Comparison of ENCODE assay signal across 22 cellular contexts in the genomic region with DNA sequence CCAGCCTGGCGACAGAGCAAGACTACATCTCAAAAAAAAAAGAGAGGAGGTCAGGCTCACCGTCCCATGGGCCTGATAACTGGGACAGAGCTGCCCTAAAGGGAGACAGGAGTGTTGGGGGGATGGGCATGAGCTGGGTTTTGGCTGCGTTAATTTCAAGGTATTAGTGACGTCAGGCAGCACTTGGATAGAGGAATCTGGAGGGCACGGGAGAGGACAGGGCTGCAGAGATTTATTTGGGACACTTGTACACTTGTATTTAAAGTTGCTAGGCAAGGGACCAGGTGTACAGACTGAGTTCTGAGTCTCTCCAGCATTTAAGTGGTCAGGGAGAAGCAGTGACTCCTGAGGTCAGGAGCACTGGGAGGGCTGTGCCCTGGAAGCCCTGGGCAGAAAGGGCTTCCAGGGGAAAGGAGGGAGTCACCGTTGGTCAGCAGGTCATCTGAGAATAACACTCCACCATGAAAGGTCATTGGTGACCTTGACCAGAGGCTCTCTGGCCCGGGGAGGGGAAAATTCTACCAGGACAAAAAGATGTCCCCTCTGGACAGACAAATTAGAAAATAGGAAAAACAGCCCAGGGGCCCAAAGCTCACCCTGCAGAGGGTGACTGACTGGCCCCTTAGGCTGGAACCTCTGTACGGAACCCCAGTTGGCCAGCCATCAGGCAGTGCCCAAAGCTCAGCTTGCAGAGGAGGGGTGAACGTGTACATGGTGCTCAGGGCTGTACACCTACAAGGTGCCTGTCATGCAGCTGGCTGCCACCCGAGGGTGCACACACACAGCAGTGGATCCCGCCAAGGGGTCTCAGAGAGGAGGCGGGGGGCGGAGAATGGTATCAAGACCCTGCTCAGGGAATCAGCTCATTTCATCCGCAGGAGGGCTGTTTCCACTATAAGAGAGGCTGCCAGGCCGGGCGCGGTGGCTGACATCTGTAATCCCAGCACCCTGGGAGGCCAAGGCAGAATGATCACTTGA. TPM values are rescaled to one million over a fixed set of nuclear protein-coding genes. Genes with fewer than 3 reads are reported as not detected.
DNase-seq lines count a peak whose midpoint lies in the region; ATAC-seq and TF ChIP-seq lines count a peak whose summit lies in the region.
"Had no signal": no experiment of that assay in that cellular context is flagged by ENCODE, and none has a peak within 500 bp of the region (broad histone marks: within the 10 kb centered on the region; RNA-seq: fewer than 3 reads in every experiment).

No MANE protein-coding gene starts in this region.

- no peak overlapping the region for H2AK9ac ChIP-seq in IMR-90 (replicated peaks; ENCODE audit: low read depth, low read length, poor library complexity)

- in situ Hi-C loops in IMR-90 (cut with MboI; ENCODE audit: low sequenced_read_pairs): no loop called here

- H3K27me3 ChIP-seq in IMR-90 (ENCODE audit: control insufficient read depth, insufficient read depth, low read length) (no peaks in the 10 kb centered on the region), mesendoderm (ENCODE audit: insufficient read depth, low read length, poor library complexity) (no peaks in the 10 kb centered on the region)
- H3K27me3 ChIP-seq: colonic mucosa, MG63 had no signal

- H3K27ac Mint-ChIP-seq in stimulated activated naive B cell treated with anti-CD40 and anti-IgM and Interleukin-4, amounts not matched to agents 10 μg/mL and 1 μg/mL and 100 μg/mL, for 72 hours: peak overlapping the region; percentile 20
- H3K27ac Mint-ChIP-seq: mesothelial cell of epicardium had no signal

- H3K36me3 Mint-ChIP-seq in stimulated activated naive B cell treated with anti-CD40 and anti-IgM and Interleukin-4, amounts not matched to agents 10 μg/mL and 1 μg/mL and 100 μg/mL, for 72 hours: peaks cover 2 to 4% of the 10 kb centered on the region in 2 donors

- no peak for TF ChIP-seq POLR2A in IMR-90 (IDR thresholded peaks at IDR 0.05; ENCODE audit: low read depth, low read length)

- ATAC-seq in IMR-90 (ENCODE audit: low read depth) (no peak), Right ventricle myocardium superior (ENCODE audit: poor library complexity) (peak; percentile 70), GM21390 (IDR thresholded peaks at IDR 0.05; ENCODE audit: unreplicated experiment) (no peak)
- no peak for ATAC-seq in stimulated activated naive B cell treated with anti-CD40 and anti-IgM and Interleukin-4, amounts not matched to agents 10 μg/mL and 1 μg/mL and 100 μg/mL, for 72 hours (replicated peaks)

- intact Hi-C loops in IMR-90 (cut with micrococcal nuclease) (no loop called here), Right ventricle myocardium superior (cut with DNase I) (no loop called here)

- no peaks in the 10 kb centered on the region for H3K27me3 Mint-ChIP-seq in stimulated activated naive B cell treated with anti-CD40 and anti-IgM and Interleukin-4, amounts not matched to agents 10 μg/mL and 1 μg/mL and 100 μg/mL, for 72 hours
- H3K27me3 Mint-ChIP-seq: CD8-positive, alpha-beta memory T cell had no signal

- WGBS in IMR-90 (ENCODE audit: extremely low coverage in 2 of 2, insufficient read length in 1 of 2), 2 experiments: 84% methylated on average over 11 of the region's 17 CpGs; no CpG with 5 or more reads in 1 of the 2 experiments
- WGBS in mesendoderm (ENCODE audit: extremely low coverage, insufficient coverage, low lambda C conversion rate): no CpG with 5 or more reads among the region's 17 CpGs

- peaks cover 0 to 6% of the 10 kb centered on the region in 2 donors for H3K4me1 Mint-ChIP-seq in stimulated activated naive B cell treated with anti-CD40 and anti-IgM and Interleukin-4, amounts not matched to agents 10 μg/mL and 1 μg/mL and 100 μg/mL, for 72 hours
- H3K4me1 Mint-ChIP-seq: CD8-positive, alpha-beta memory T cell had no signal

- H3K9me1 ChIP-seq in IMR-90 (ENCODE audit: insufficient read depth, low read length): 0 out of 2 replicates have a peak, but pooled peaks cover 6% of the 10 kb centered on the region

- DNase-seq in IMR-90 (no peak), Right ventricle myocardium superior (no peak), mesendoderm (no peak), NCI-H146 (lab: John Stamatoyannopoulos, UW) (no peak), NCI-H1694 treated with DMSO at 0.1 percent for 48 hours (lab: John Stamatoyannopoulos, UW) (no peak)
- no peak for DNase-seq in stimulated activated naive B cell treated with anti-CD40 and anti-IgM and Interleukin-4, amounts not matched to agents 10 μg/mL and 1 μg/mL and 100 μg/mL, for 72 hours
- DNase-seq: activated CD4-positive, alpha-beta T cell treated with anti-CD3 and anti-CD28 coated beads, Interleukin-2, amount 50 U/mL, for 4 hours; activated CD8-positive, alpha-beta memory T cell treated with anti-CD3 and anti-CD28 coated beads, Interleukin-2, amount 50 U/mL, for 4 hours; CD8-positive, alpha-beta memory T cell; colonic mucosa; DMS53; MG63; NCI-H1417 treated with DMSO at 0.1 percent for 48 hours; NCI-H524 treated with DMSO at 0.1 percent for 48 hours; RPMI8226; SK-N-SH; stimulated activated naive CD4-positive, alpha-beta T cell treated with Interleukin-2 at 50 U/mL for 16 hours; T-helper 2 cell had no signal

- H3K79me2 ChIP-seq in mesendoderm (ENCODE audit: control insufficient read depth, insufficient read depth, low read length): no peaks in the 10 kb centered on the region

- H4K8ac ChIP-seq in IMR-90 (ENCODE audit: low read depth in 2 of 2, low read length in 2 of 2): no peak overlapping the region
- H4K8ac ChIP-seq in mesendoderm (ENCODE audit: low read depth, low read length): no peak overlapping the region

- H3K56ac ChIP-seq in IMR-90 (ENCODE audit: extremely low read depth, insufficient read depth, low read length): no peak overlapping the region
- no peak overlapping the region for H3K56ac ChIP-seq in mesendoderm (ENCODE audit: low read length)

- no peaks in the 10 kb centered on the region for H3K9me3 ChIP-seq in IMR-90 (ENCODE audit: control insufficient read depth, insufficient read depth, low read length)
- H3K9me3 ChIP-seq: colonic mucosa, MG63, SK-N-SH had no signal

- no peaks in the 10 kb centered on the region for H3K9me3 Mint-ChIP-seq in stimulated activated naive B cell treated with anti-CD40 and anti-IgM and Interleukin-4, amounts not matched to agents 10 μg/mL and 1 μg/mL and 100 μg/mL, for 72 hours
- H3K9me3 Mint-ChIP-seq: CD8-positive, alpha-beta memory T cell; mesothelial cell of epicardium; nephron had no signal

- H3K23ac ChIP-seq in IMR-90 (ENCODE audit: low read depth, low read length) (no peak overlapping the region), mesendoderm (ENCODE audit: low read length) (peak overlapping the region; percentile 66)

- H2BK15ac ChIP-seq in IMR-90 (ENCODE audit: low read depth, low read length) (no peak overlapping the region), mesendoderm (replicated peaks; ENCODE audit: low read depth) (no peak overlapping the region)

- H3K4me1 ChIP-seq in IMR-90 (ENCODE audit: control insufficient read depth, insufficient read depth, low read length) (peaks cover 2% of the 10 kb centered on the region), mesendoderm (ENCODE audit: control insufficient read depth, low read depth, low read length) (no peaks in the 10 kb centered on the region)
- H3K4me1 ChIP-seq: colonic mucosa had no signal

- dilution Hi-C loops in IMR-90 (cut with HindIII; ENCODE audit: low sequenced_read_pairs, unreplicated experiment): no loop called here

- H3K4ac ChIP-seq in IMR-90 (ENCODE audit: low read depth, low read length) (no peak overlapping the region), mesendoderm (ENCODE audit: low read depth, low read length) (no peak overlapping the region)

- H4K20me1 ChIP-seq in IMR-90 (ENCODE audit: insufficient read depth, low read length): no peaks in the 10 kb centered on the region

- H2BK20ac ChIP-seq in IMR-90 (ENCODE audit: low read depth, low read length): no peak overlapping the region

- H2BK5ac ChIP-seq in IMR-90 (ENCODE audit: low read depth, low read length, poor library complexity, severe bottlenecking) (no peak overlapping the region), mesendoderm (ENCODE audit: low read length) (no peak overlapping the region)

- CTCF ChIA-PET in IMR-90 (lab: Yijun Ruan, JAX): interaction anchor here (0.7 kb wide), 1 partner anchor 28 kb away, joined by 4 read pairs; no protein-coding TSS in a partner anchor

- POLR2A ChIA-PET in IMR-90 (lab: Charles Lee; ENCODE audit: unreplicated experiment): no interaction called here

- H3K79me1 ChIP-seq in IMR-90 (ENCODE audit: low read depth in 1 of 2, low read length in 2 of 2): no peaks in the 10 kb centered on the region; a peak in 1 of 4 replicates
- H3K79me1 ChIP-seq in mesendoderm (ENCODE audit: low read length): no peaks in the 10 kb centered on the region

- H2AK5ac ChIP-seq in IMR-90 (ENCODE audit: low read depth, low read length): no peak overlapping the region
- no peak overlapping the region for H2AK5ac ChIP-seq in mesendoderm (ENCODE audit: low read length)

- H4K5ac ChIP-seq in IMR-90 (ENCODE audit: low read depth, low read length) (no peak overlapping the region), mesendoderm (ENCODE audit: low read length) (no peak overlapping the region)

- no peak overlapping the region for H3K4me3 ChIP-seq in IMR-90 (ENCODE audit: insufficient read depth, low read depth, low read length)
- H3K4me3 ChIP-seq in mesendoderm (ENCODE audit: low read length): no peak overlapping the region
- H3K4me3 ChIP-seq: colonic mucosa, MG63, skin epidermis had no signal

- no peak overlapping the region for H3K9ac ChIP-seq in IMR-90 (ENCODE audit: low read depth, low read length)
- H3K9ac ChIP-seq in mesendoderm (ENCODE audit: low read length): no peak overlapping the region
- H3K9ac ChIP-seq: SK-N-SH had no signal

- H2BK120ac ChIP-seq in IMR-90 (ENCODE audit: low read depth, low read length) (no peak overlapping the region), mesendoderm (ENCODE audit: low read depth, low read length) (no peak overlapping the region)

- no TSS peak for BruUV-seq in IMR-90 (replicated peaks; lab: Mats Ljungman, UMichigan)

- H3K18ac ChIP-seq in IMR-90 (ENCODE audit: low read depth, low read length) (no peak overlapping the region), mesendoderm (ENCODE audit: low read length) (no peak overlapping the region)

- TF ChIP-seq CTCF in IMR-90 (conservative IDR thresholded peaks at IDR 0.05; ENCODE audit: low read depth, low read length): no peak

- H3K27ac ChIP-seq in IMR-90 (ENCODE audit: insufficient read depth, low read length) (no peak overlapping the region), mesendoderm (ENCODE audit: low read depth, low read length) (no peak overlapping the region)
- H3K27ac ChIP-seq: colonic mucosa, skin epidermis had no signal

- no peak overlapping the region for H3K4me2 ChIP-seq in IMR-90 (ENCODE audit: low read depth, low read length)
- H3K4me2 ChIP-seq in mesendoderm (ENCODE audit: low read length): no peak overlapping the region
- H3K4me2 ChIP-seq: SK-N-SH had no signal

- H3K36me3 ChIP-seq in IMR-90 (ENCODE audit: control insufficient read depth, insufficient read depth, low read length): no peaks in the 10 kb centered on the region
- no peaks in the 10 kb centered on the region for H3K36me3 ChIP-seq in mesendoderm (ENCODE audit: control insufficient read depth, insufficient read depth, low read length)
- H3K36me3 ChIP-seq: colonic mucosa, MG63 had no signal

- TF ChIP-seq RAD21 in IMR-90 (IDR thresholded peaks at IDR 0.05; ENCODE audit: low read length): no peak

- no peak overlapping the region for H3K14ac ChIP-seq in IMR-90 (replicated peaks; ENCODE audit: low read depth, low read length)

- H2AFZ ChIP-seq in IMR-90 (replicated peaks; ENCODE audit: low read length, poor library complexity): peak overlapping the region; percentile 48

- no peak overlapping the region for H3K4me3 Mint-ChIP-seq in stimulated activated naive B cell treated with anti-CD40 and anti-IgM and Interleukin-4, amounts not matched to agents 10 μg/mL and 1 μg/mL and 100 μg/mL, for 72 hours
- H3K4me3 Mint-ChIP-seq: CD8-positive, alpha-beta memory T cell; mesothelial cell of epicardium; nephron had no signal

- H4K91ac ChIP-seq in IMR-90 (ENCODE audit: insufficient read depth, low read depth, low read length): no peak overlapping the region

RNA-seq across cellular contexts. Expression of gene CNNM3, which starts 23.0 kb away (rescaled TPM):
- 2.2 and 2.3 TPM in 2 replicates for total RNA-seq in IMR-90 (2012; rRNA removed)
- polyA plus RNA-seq in IMR-90 (2012; rRNA removed): 6.1 and 6.3 TPM in 2 replicates
- 4.7 and 6.3 TPM in 2 replicates for polyA plus RNA-seq in IMR-90 (2012; cell fraction: cytosol; rRNA removed)
- polyA plus RNA-seq in IMR-90 (2012; cell fraction: nucleus; rRNA removed; ENCODE audit: low replicate concordance): 7.9 and 10.3 TPM in 2 replicates
- 13.5 TPM for total RNA-seq in Right ventricle myocardium superior
- 10.9 TPM for polyA plus RNA-seq in mesendoderm (2013, experiment 1 of 2)
- polyA plus RNA-seq in mesendoderm (2013, experiment 2 of 2): 10.7 TPM

RNA-seq across cellular contexts. Expression of gene CNNM4, which starts 32.4 kb away (rescaled TPM):
- 1.4 and 2.0 TPM in 2 replicates for total RNA-seq in IMR-90 (2012; rRNA removed)
- 4.1 and 4.6 TPM in 2 replicates for polyA plus RNA-seq in IMR-90 (2012; rRNA removed)
- polyA plus RNA-seq in IMR-90 (2012; cell fraction: cytosol; rRNA removed): 2.7 and 3.6 TPM in 2 replicates
- 4.3 TPM in 2 replicates for polyA plus RNA-seq in IMR-90 (2012; cell fraction: nucleus; rRNA removed; ENCODE audit: low replicate concordance)
- 31.4 TPM for total RNA-seq in Right ventricle myocardium superior
- 8.3 TPM for polyA plus RNA-seq in mesendoderm (2013, experiment 1 of 2)
- polyA plus RNA-seq in mesendoderm (2013, experiment 2 of 2): 7.8 TPM

RNA-seq across cellular contexts. Expression of gene ANKRD23, which starts 50.8 kb away (rescaled TPM):
- total RNA-seq in IMR-90 (2012; rRNA removed): 0.54 and 0.83 TPM in 2 replicates
- polyA plus RNA-seq in IMR-90 (2012; rRNA removed): 1.5 and 1.6 TPM in 2 replicates
- 0.19 and 0.77 TPM in 2 replicates for polyA plus RNA-seq in IMR-90 (2012; cell fraction: cytosol; rRNA removed)
- polyA plus RNA-seq in IMR-90 (2012; cell fraction: nucleus; rRNA removed; ENCODE audit: low replicate concordance): 9.2 and 17.0 TPM in 2 replicates
- total RNA-seq in Right ventricle myocardium superior: 10.6 TPM
- 0.86 TPM for polyA plus RNA-seq in mesendoderm (2013, experiment 1 of 2)
- 1.7 TPM for polyA plus RNA-seq in mesendoderm (2013, experiment 2 of 2)

RNA-seq across cellular contexts. Expression of gene LMAN2L, which starts 53.2 kb away (rescaled TPM):
- total RNA-seq in IMR-90 (2012; rRNA removed) (19.2 and 22.9 TPM in 2 replicates), Right ventricle myocardium superior (25.7 TPM)
- polyA plus RNA-seq in IMR-90 (2012; rRNA removed): 20.8 and 22.5 TPM in 2 replicates
- 14.9 and 18.4 TPM in 2 replicates for polyA plus RNA-seq in IMR-90 (2012; cell fraction: cytosol; rRNA removed)
- 13.0 and 23.6 TPM in 2 replicates for polyA plus RNA-seq in IMR-90 (2012; cell fraction: nucleus; rRNA removed; ENCODE audit: low replicate concordance)
- 12.4 TPM for polyA plus RNA-seq in mesendoderm (2013, experiment 1 of 2)
- 12.0 TPM for polyA plus RNA-seq in mesendoderm (2013, experiment 2 of 2)

Comparison
In these comparisons a context has a peak if more than half of its experiments do, and no peak if none do; other contexts are left out.
1. RNA of gene CNNM4, which starts 32.4 kb away (total RNA-seq): 31.4 TPM in Right ventricle myocardium superior (single experiment); 1.4 to 2.0 TPM in IMR-90; every median in the first group is over 10 times any median in the second.